In genomic region chr1:24925082-24925779, GRCh38 we compare ENCODE assay signal across 10 cellular contexts. TPM values are rescaled to one million over a fixed set of nuclear protein-coding genes. Genes with fewer than 3 reads are reported as not detected.
DNase-seq lines count a peak whose midpoint lies in the region; ATAC-seq and TF ChIP-seq lines count a peak whose summit lies in the region.
"Had no signal": no experiment of that assay in that cellular context is flagged by ENCODE, and none has a peak within 500 bp of the region (broad histone marks: within the 10 kb centered on the region; RNA-seq: fewer than 3 reads in every experiment).

No MANE protein-coding gene starts in this region.

- H3K27ac ChIP-seq in esophagus muscularis mucosa (replicated peaks in 1 of 4) = no peak overlapping the region

- H3K27me3 Mint-ChIP-seq in activated T-cell treated with anti-CD3 and anti-CD28 coated beads, Interleukin-2, amount 50 U/mL, for 24 hours = no peaks in the 10 kb centered on the region
- H3K27me3 Mint-ChIP-seq in natural killer cell (ENCODE audit: low read depth in 2 of 2) = no peaks in the 10 kb centered on the region
- H3K27me3 Mint-ChIP-seq in stimulated activated naive CD8-positive, alpha-beta T cell treated with anti-CD3 and anti-CD28 coated beads, Interleukin-15, Interleukin-2, amounts not matched to agents 100 ng/mL and 50 ng/mL, for 24 hours = no peaks in the 10 kb centered on the region

- H3K4me1 ChIP-seq in esophagus muscularis mucosa = peaks cover 8 to 32% (median 18%) of the 10 kb centered on the region in 4 donors

- peak overlapping the region; percentile 96 for H3K27ac Mint-ChIP-seq in activated T-cell treated with anti-CD3 and anti-CD28 coated beads, Interleukin-2, amount 50 U/mL, for 24 hours
- peak overlapping the region; percentile 99 for H3K27ac Mint-ChIP-seq in natural killer cell
- peak overlapping the region; percentile 93 for H3K27ac Mint-ChIP-seq in stimulated activated naive CD8-positive, alpha-beta T cell treated with anti-CD3 and anti-CD28 coated beads, Interleukin-15, Interleukin-2, amounts not matched to agents 100 ng/mL and 50 ng/mL, for 24 hours

- peaks cover 90% of the 10 kb centered on the region for H3K36me3 Mint-ChIP-seq in activated T-cell treated with anti-CD3 and anti-CD28 coated beads, Interleukin-2, amount 50 U/mL, for 24 hours (ENCODE audit: low read depth)
- H3K36me3 Mint-ChIP-seq in natural killer cell = peaks cover 21% of the 10 kb centered on the region
- H3K36me3 Mint-ChIP-seq in stimulated activated naive CD8-positive, alpha-beta T cell treated with anti-CD3 and anti-CD28 coated beads, Interleukin-15, Interleukin-2, amounts not matched to agents 100 ng/mL and 50 ng/mL, for 24 hours (ENCODE audit: low read depth) = peaks cover 87% of the 10 kb centered on the region

- WGBS in esophagus muscularis mucosa = 63% methylated on average over 10 of the region's 10 CpGs
- 60 to 61% methylated on average over 10 of the region's 10 CpGs for WGBS in lower leg skin, 2 donors

- H3K36me3 ChIP-seq in esophagus muscularis mucosa = no peaks in the 10 kb centered on the region

- no peaks in the 10 kb centered on the region for H3K9me3 ChIP-seq in esophagus muscularis mucosa

- peaks cover 75% of the 10 kb centered on the region for H3K4me1 Mint-ChIP-seq in activated T-cell treated with anti-CD3 and anti-CD28 coated beads, Interleukin-2, amount 50 U/mL, for 24 hours (ENCODE audit: low read depth)
- peaks cover 66 to 73% of the 10 kb centered on the region in 2 donors for H3K4me1 Mint-ChIP-seq in natural killer cell
- H3K4me1 Mint-ChIP-seq in stimulated activated naive CD8-positive, alpha-beta T cell treated with anti-CD3 and anti-CD28 coated beads, Interleukin-15, Interleukin-2, amounts not matched to agents 100 ng/mL and 50 ng/mL, for 24 hours (ENCODE audit: low read depth) = peaks cover 83% of the 10 kb centered on the region

- ATAC-seq in natural killer cell = peak; percentile 40 to 64 (median 61)

- TF ChIP-seq CTCF in natural killer cell (IDR thresholded peaks at IDR 0.05) (no peak), esophagus muscularis mucosa (IDR thresholded peaks at IDR 0.05) (no peak), lower leg skin (IDR thresholded peaks at IDR 0.05) (no peak)

- 0 out of 2 replicates have a peak, but pooled peaks have one; percentile 20 for TF ChIP-seq POLR2A in Raji (IDR thresholded peaks at IDR 0.05; ENCODE audit: insufficient read depth, low read depth, low read length)
- no peak for TF ChIP-seq POLR2A in esophagus muscularis mucosa (IDR thresholded peaks at IDR 0.05; ENCODE audit: low read depth)
- TF ChIP-seq POLR2A in lower leg skin (IDR thresholded peaks at IDR 0.05) = no peak

- H3K4me3 Mint-ChIP-seq in activated T-cell treated with anti-CD3 and anti-CD28 coated beads, Interleukin-2, amount 50 U/mL, for 24 hours = peak overlapping the region; percentile 98
- H3K4me3 Mint-ChIP-seq in natural killer cell = peak overlapping the region; percentile 97
- H3K4me3 Mint-ChIP-seq in stimulated activated naive CD8-positive, alpha-beta T cell treated with anti-CD3 and anti-CD28 coated beads, Interleukin-15, Interleukin-2, amounts not matched to agents 100 ng/mL and 50 ng/mL, for 24 hours = peak overlapping the region; percentile 89

- H3K27me3 ChIP-seq in esophagus muscularis mucosa = peaks cover 0 to 79% (median 49%) of the 10 kb centered on the region in 4 donors

- H3K4me3 ChIP-seq in esophagus muscularis mucosa (no peak overlapping the region), lower leg skin (ENCODE audit: low read depth, poor library complexity, severe bottlenecking) (no peak overlapping the region)
- H3K4me3 ChIP-seq: lung had no signal

- no peak for TF ChIP-seq EP300 in esophagus muscularis mucosa (IDR thresholded peaks at IDR 0.05)

- no peaks in the 10 kb centered on the region for H3K9me3 Mint-ChIP-seq in activated T-cell treated with anti-CD3 and anti-CD28 coated beads, Interleukin-2, amount 50 U/mL, for 24 hours
- H3K9me3 Mint-ChIP-seq in natural killer cell = no peaks in the 10 kb centered on the region
- no peaks in the 10 kb centered on the region for H3K9me3 Mint-ChIP-seq in stimulated activated naive CD8-positive, alpha-beta T cell treated with anti-CD3 and anti-CD28 coated beads, Interleukin-15, Interleukin-2, amounts not matched to agents 100 ng/mL and 50 ng/mL, for 24 hours

- DNase-seq in activated T-cell treated with anti-CD3 and anti-CD28 coated beads, Interleukin-2, amount 50 U/mL, for 24 hours = peak; percentile 87
- DNase-seq in natural killer cell (peak; percentile 75), ureter (ENCODE audit: low spot score) (no peak), esophagus muscularis mucosa (ENCODE audit: extremely low spot score) (no peak), lower leg skin (ENCODE audit: low spot score in 2 of 2) (no peak)
- DNase-seq: NCI-H1417 treated with DMSO at 0.1 percent for 48 hours had no signal

- intact Hi-C loops in natural killer cell (cut with micrococcal nuclease) = loop anchor here (1.0 kb wide), 2 partner anchors 10 to 14 kb away; no protein-coding TSS in a partner anchor
- intact Hi-C loops in esophagus muscularis mucosa (cut with DNase I) = no loop called here
- intact Hi-C loops in lower leg skin (cut with DNase I; ENCODE audit: low total_unique reads) = no loop called here

RNA-seq across cellular contexts. Expression of gene RUNX3, which starts 4.8 kb away (rescaled TPM):
- 100 to 1,000 TPM; 537 to 630 (median 601) TPM for total RNA-seq in natural killer cell
- 5.3 TPM for total RNA-seq in ureter
- 1 to 10 TPM in 3 of 4 donors, under 1 TPM in 1; 0.91 to 4.4 (median 2.3) TPM for total RNA-seq in esophagus muscularis mucosa
- 10 to 100 TPM in 3 of 4 donors, 1 to 10 TPM in 1; 6.1 to 24.4 (median 19.8) TPM for total RNA-seq in lower leg skin
- total RNA-seq: endothelial cell of umbilical vein had no signal

Comparison
In these comparisons a context has a peak if more than half of its experiments do, and no peak if none do; other contexts are left out.
1. DNase-seq: peak in activated T-cell treated with anti-CD3 and anti-CD28 coated beads, Interleukin-2, amount 50 U/mL, for 24 hours (single experiment) and natural killer cell (single experiment); none in ureter (single experiment), esophagus muscularis mucosa (single experiment) and lower leg skin (0 of 2).
2. RNA of gene RUNX3, which starts 4.8 kb away (total RNA-seq): 537 to 630 TPM in natural killer cell; 6.1 to 24.4 TPM in lower leg skin, 5.3 TPM in ureter (single experiment) and 0.91 to 4.4 TPM in esophagus muscularis mucosa; every median in the first group is over 10 times any median in the second.
3. Peak in every context shown above with its lines, with median percentiles within 50 percentile points of each other: H3K27ac Mint-ChIP-seq and H3K4me3 Mint-ChIP-seq.